8 cellular contexts compared by ENCODE assay signal in genomic region chr3:100260081-100260684, GRCh38. TPM values are rescaled to one million over a fixed set of nuclear protein-coding genes. Genes with fewer than 3 reads are reported as not detected.
DNase-seq lines count a peak whose midpoint lies in the region; ATAC-seq, FAIRE-seq and TF ChIP-seq lines count a peak whose summit lies in the region.

No MANE protein-coding gene starts in this region.

- H2AFZ ChIP-seq in OCI-LY7 (ENCODE audit: low read length) (peak overlapping the region; percentile 99), HepG2 (ENCODE audit: low read length) (peak overlapping the region; percentile 67)

- TF ChIP-seq POLR2A in HepG2 (IDR thresholded peaks at IDR 0.05; ENCODE audit: insufficient read depth in 1 of 2, low read depth in 2 of 2, low read length in 2 of 2) = no peak

- in situ Hi-C loops in HepG2 (cut with HindIII; ENCODE audit: extremely low pct_ligation_motif_present, low pct_unique_long_range_greater_than_20kb) = no loop called here

- no peaks in the 10 kb centered on the region for H3K9me2 ChIP-seq in OCI-LY7 (ENCODE audit: insufficient read depth, low read length)

- peak overlapping the region; percentile 91 for H3K4me3 ChIP-seq in OCI-LY7 (ENCODE audit: low read depth, low read length, poor library complexity, severe bottlenecking)
- H3K4me3 ChIP-seq in choroid plexus epithelial cell (ENCODE audit: low read depth, low read length) = peak overlapping the region; percentile 100
- peak overlapping the region; percentile 95 to 98 (median 98) for H3K4me3 ChIP-seq in HepG2 (replicated peaks in 1 of 3; ENCODE audit: insufficient read depth in 1 of 3, low read depth in 2 of 3, low read length in 3 of 3)
- peak overlapping the region; percentile 99 for H3K4me3 ChIP-seq in thoracic aorta

- POLR2A ChIA-PET in OCI-LY7 (lab: Charles Lee) = interaction anchor here (0.7 to 1.9 kb wide), 11 partner anchors 9 to 432 kb away, joined by 3 to 8 read pairs (median 3); partner anchors contain the start of genes LNP1, NIT2 and TOMM70
- POLR2A ChIA-PET in HepG2 (lab: Yijun Ruan, JAX) = interaction anchor here (0.6 to 3.1 kb wide), 33 partner anchors 9 to 450 kb away, joined by 3 to 23 read pairs (median 4); partner anchors contain the start of genes CMSS1, LNP1, NIT2 and TOMM70

- H3K9me3 ChIP-seq in OCI-LY7 (ENCODE audit: low read length) (no peaks in the 10 kb centered on the region), HepG2 (ENCODE audit: low read length) (no peaks in the 10 kb centered on the region), thoracic aorta (no peaks in the 10 kb centered on the region)

- intact Hi-C loops in OCI-LY7 (cut with micrococcal nuclease; ENCODE audit: unreplicated experiment) = loop anchor here (1.0 to 5.0 kb wide), 2 partner anchors 141 to 443 kb away; partner anchors contain the start of genes CMSS1, LNP1 and TOMM70
- intact Hi-C loops in HepG2 (cut with micrococcal nuclease; ENCODE audit: unreplicated experiment) = no loop called here

- H3K36me3 ChIP-seq in OCI-LY7 (ENCODE audit: insufficient read depth, low read length) = no peaks in the 10 kb centered on the region
- H3K36me3 ChIP-seq in HepG2 (replicated peaks in 1 of 2; ENCODE audit: control insufficient read depth in 1 of 2, insufficient read depth in 2 of 2, low read length in 2 of 2) = no peaks in the 10 kb centered on the region
- H3K36me3 ChIP-seq in thoracic aorta = no peaks in the 10 kb centered on the region

- H3K79me2 ChIP-seq in OCI-LY7 (ENCODE audit: insufficient read depth, low read depth, low read length) = peaks cover 27% of the 10 kb centered on the region
- peaks cover 45% of the 10 kb centered on the region for H3K79me2 ChIP-seq in HepG2 (ENCODE audit: insufficient read depth, low read length)

- H4K20me1 ChIP-seq in OCI-LY7 (ENCODE audit: insufficient read depth, low read length) (peaks cover 7% of the 10 kb centered on the region; the same call in 1 of the 2 replicates), HepG2 (ENCODE audit: insufficient read depth, low read length) (no peaks in the 10 kb centered on the region; the same call in 1 of the 2 replicates)

- TF ChIP-seq CTCF in OCI-LY7 (conservative IDR thresholded peaks at IDR 0.05; ENCODE audit: low read length) (no peak), choroid plexus epithelial cell (conservative IDR thresholded peaks at IDR 0.05; ENCODE audit: low read depth, low read length) (peak; percentile 35), HepG2 (CRISPR knock-in tag; IDR thresholded peaks at IDR 0.05) (no peak), thoracic aorta (IDR thresholded peaks at IDR 0.05) (peak; percentile 40)

- BruUV-seq in OCI-LY7 (replicated peaks; lab: Mats Ljungman, UMichigan) (TSS peak; percentile 89), HepG2 (replicated peaks; lab: Mats Ljungman, UMichigan) (TSS peak; percentile 85)

- no peak for TF ChIP-seq EP300 in HepG2 (IDR thresholded peaks at IDR 0.05; ENCODE audit: low read depth in 2 of 2, low read length in 2 of 2)
- no peak for TF ChIP-seq EP300 in HepG2 (CRISPR knock-in tag; IDR thresholded peaks at IDR 0.05; ENCODE audit: borderline replicate concordance)

- peak overlapping the region; percentile 73 for H3K4me2 ChIP-seq in OCI-LY7 (ENCODE audit: low read length)
- H3K4me2 ChIP-seq in HepG2 (ENCODE audit: low read depth, low read length) = peak overlapping the region; percentile 88

- H3K9ac ChIP-seq in HepG2 (ENCODE audit: insufficient read depth, low read depth, low read length) = peak overlapping the region; percentile 86

- peak; percentile 70 for ATAC-seq in HepG2
- ATAC-seq in thoracic aorta (ENCODE audit: insufficient number of reproducible peaks, low FRiP score, low read depth) = peak; percentile 41
- ATAC-seq in HG03280 (IDR thresholded peaks at IDR 0.05; ENCODE audit: unreplicated experiment) = no peak

- H3K4me1 ChIP-seq in OCI-LY7 (ENCODE audit: insufficient read depth, low read length, poor library complexity, severe bottlenecking) (peaks cover 14% of the 10 kb centered on the region), HepG2 (ENCODE audit: insufficient read depth, low read length) (peaks cover 66% of the 10 kb centered on the region), thoracic aorta (ENCODE audit: control insufficient read depth in 1 of 2, low read depth in 2 of 2) (peaks cover 25 to 51% of the 10 kb centered on the region in 2 donors)

- CTCF ChIA-PET in OCI-LY7 (lab: Charles Lee; ENCODE audit: unreplicated experiment) (no interaction called here), HepG2 (lab: Yijun Ruan, JAX; ENCODE audit: low intra/inter-chr PET ratio, low total read pairs) (no interaction called here)

- H3K27me3 ChIP-seq in HepG2 (ENCODE audit: control insufficient read depth in 1 of 2, insufficient read depth in 2 of 2, low read length in 2 of 2) = no peaks in the 10 kb centered on the region; a peak in 1 of 5 replicates
- no peaks in the 10 kb centered on the region for H3K27me3 ChIP-seq in thoracic aorta (replicated peaks; ENCODE audit: insufficient read depth)

- H3K27ac ChIP-seq in OCI-LY7 (ENCODE audit: low read depth, low read length, poor library complexity, severe bottlenecking) (no peak overlapping the region), HepG2 (ENCODE audit: extremely low read length, insufficient read depth, low read length) (peak overlapping the region; percentile 87), thoracic aorta (peak overlapping the region; percentile 94 to 98)

- peak; percentile 30 for DNase-seq in activated T-cell treated with anti-CD3 and anti-CD28 coated beads, Interleukin-2, amount 50 U/mL, for 1 hour
- DNase-seq in activated T-cell treated with anti-CD3 and anti-CD28 coated beads, Interleukin-2, amount 50 U/mL, for 48 hours = no peak
- DNase-seq in OCI-LY7 (ENCODE audit: low spot score) (no peak), choroid plexus epithelial cell (ENCODE audit: low read depth) (peak; percentile 76), HepG2 (ENCODE audit: low spot score) (peak; percentile 35), thoracic aorta (ENCODE audit: low spot score) (no peak)
- no peak for DNase-seq in NK-92 treated with Interleukin-12 subunit alpha and Interleukin-12 subunit beta, amount 100 ng/mL, for 24 hours (lab: John Stamatoyannopoulos, UW)

- no peak for FAIRE-seq in HepG2 (lab: Jason Lieb, UNC)

- no peak for TF ChIP-seq RAD21 in HepG2 (CRISPR knock-in tag; IDR thresholded peaks at IDR 0.05)

- WGBS in HepG2 (ENCODE audit: low lambda C conversion rate) = under 1% methylated on average over 18 of the region's 18 CpGs

TF ChIP-seq in HepG2, 621 proteins besides CTCF, POLR2A, EP300 and RAD21 (continues in another document):
- TF ChIP-seq, protein P1, sequence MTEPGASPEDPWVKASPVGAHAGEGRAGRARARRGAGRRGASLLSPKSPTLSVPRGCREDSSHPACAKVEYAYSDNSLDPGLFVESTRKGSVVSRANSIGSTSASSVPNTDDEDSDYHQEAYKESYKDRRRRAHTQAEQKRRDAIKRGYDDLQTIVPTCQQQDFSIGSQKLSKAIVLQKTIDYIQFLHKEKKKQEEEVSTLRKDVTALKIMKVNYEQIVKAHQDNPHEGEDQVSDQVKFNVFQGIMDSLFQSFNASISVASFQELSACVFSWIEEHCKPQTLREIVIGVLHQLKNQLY (CRISPR knock-in tag; IDR thresholded peaks at IDR 0.05) = no peak
- TF ChIP-seq E2F5 (CRISPR knock-in tag; conservative IDR thresholded peaks at IDR 0.05) = no peak
- TF ChIP-seq GATAD1 (CRISPR knock-in tag; IDR thresholded peaks at IDR 0.05) = no peak
- no peak for TF ChIP-seq GABPA (IDR thresholded peaks at IDR 0.05; ENCODE audit: low read depth, low read length)
- TF ChIP-seq GABPA (CRISPR knock-in tag; IDR thresholded peaks at IDR 0.05; ENCODE audit: low read depth) = no peak
- TF ChIP-seq ZNF510 (CRISPR knock-in tag; IDR thresholded peaks at IDR 0.05; ENCODE audit: low read depth) = no peak
- TF ChIP-seq CENPX (CRISPR knock-in tag; IDR thresholded peaks at IDR 0.05) = no peak
- TF ChIP-seq ZIK1 (CRISPR knock-in tag; IDR thresholded peaks at IDR 0.05; ENCODE audit: borderline replicate concordance, low read depth) = no peak
- no peak for TF ChIP-seq RXRB (CRISPR knock-in tag; IDR thresholded peaks at IDR 0.05; ENCODE audit: borderline replicate concordance)
- TF ChIP-seq SUZ12 (IDR thresholded peaks at IDR 0.05; ENCODE audit: low read depth, low read length) = no peak

RNA-seq across cellular contexts. Expression of gene TBC1D23, which starts 0.6 kb away (rescaled TPM):
- total RNA-seq in OCI-LY7 (2014; rRNA removed; shearing (Covaris generic)) = 12.0 and 12.7 TPM in 2 replicates
- total RNA-seq in OCI-LY7 (2022) (20.9 and 23.4 TPM in 2 replicates), HepG2 (2016; rRNA removed; fragmentation: Illumina TruSeq; extraction: Trizol) (28.7 and 44.5 TPM in 2 replicates), thoracic aorta (10 to 100 TPM; 22.6 to 53.3 TPM)
- total RNA-seq in HepG2 (2016; cell fraction: cytosol; rRNA removed; fragmentation: Illumina TruSeq; extraction: Trizol; ENCODE audit: low read depth) = 5.2 and 5.6 TPM in 2 replicates
- 29.0 and 42.5 TPM in 2 replicates for total RNA-seq in HepG2 (2016; cell fraction: insoluble cytoplasmic fraction; rRNA removed; fragmentation: Illumina TruSeq; extraction: Trizol)
- 9.4 and 12.5 TPM in 2 replicates for total RNA-seq in HepG2 (2016; cell fraction: membrane; rRNA removed; fragmentation: Illumina TruSeq; extraction: Trizol)
- total RNA-seq in HepG2 (2016; cell fraction: nucleus; rRNA removed; fragmentation: Illumina TruSeq; extraction: Trizol) = 35.8 and 37.8 TPM in 2 replicates
- polyA plus RNA-seq in HepG2 (2011; rRNA removed) = 26.5 and 35.4 TPM in 2 replicates
- 8.8 and 13.6 TPM in 2 replicates for polyA plus RNA-seq in HepG2 (2011; cell fraction: cytosol; rRNA removed)
- polyA plus RNA-seq in HepG2 (2011; cell fraction: nucleus; rRNA removed) = 13.1 and 13.7 TPM in 2 replicates
- 26.0 and 27.5 TPM in 2 replicates for polyA plus RNA-seq in HepG2 (2012)
- polyA plus RNA-seq in HepG2 (2016; cell fraction: cytosol; fragmentation: Illumina TruSeq; extraction: Trizol; ENCODE audit: low read depth) = 1.2 and 1.3 TPM in 2 replicates
- polyA plus RNA-seq in HepG2 (2016; cell fraction: insoluble cytoplasmic fraction; fragmentation: Illumina TruSeq; extraction: Trizol; ENCODE audit: low read depth) = 22.6 and 26.1 TPM in 2 replicates
- 4.5 and 4.6 TPM in 2 replicates for polyA plus RNA-seq in HepG2 (2016; cell fraction: membrane; fragmentation: Illumina TruSeq; extraction: Trizol; ENCODE audit: low read depth)
- polyA plus RNA-seq in HepG2 (2016; cell fraction: nucleus; fragmentation: Illumina TruSeq; extraction: Trizol; ENCODE audit: insufficient read depth, low read depth) = 24.7 and 25.8 TPM in 2 replicates
- 22.9 and 28.9 TPM in 2 replicates for polyA minus RNA-seq in HepG2 (2011; rRNA and poly(A)+ RNA removed; ENCODE audit: low replicate concordance)
- 25.6 and 28.5 TPM in 2 replicates for polyA minus RNA-seq in HepG2 (2011; cell fraction: cytosol; rRNA and poly(A)+ RNA removed)
- 66.4 and 71.1 TPM in 2 replicates for polyA minus RNA-seq in HepG2 (2011; cell fraction: nucleus; rRNA and poly(A)+ RNA removed)

Comparison
In these comparisons a context has a peak if more than half of its experiments do, and no peak if none do; other contexts are left out.
1. DNase-seq: peak in activated T-cell treated with anti-CD3 and anti-CD28 coated beads, Interleukin-2, amount 50 U/mL, for 1 hour (single experiment), choroid plexus epithelial cell (single experiment) and HepG2 (single experiment); none in activated T-cell treated with anti-CD3 and anti-CD28 coated beads, Interleukin-2, amount 50 U/mL, for 48 hours (0 of 2), OCI-LY7 (single experiment), thoracic aorta (single experiment) and NK-92 treated with Interleukin-12 subunit alpha and Interleukin-12 subunit beta, amount 100 ng/mL, for 24 hours (single experiment).
2. CTCF ChIP-seq: peak in choroid plexus epithelial cell (single experiment) and thoracic aorta (single experiment); none in OCI-LY7 (single experiment) and HepG2 (single experiment).
3. Peak in every context shown above with its lines, with median percentiles within 50 percentile points of each other: H3K4me3 ChIP-seq.